1 cellular context compared by ENCODE assay signal in genomic region chr6:13201336-13201735, GRCh38.
TF ChIP-seq lines count a peak whose summit lies in the region.

No MANE protein-coding gene starts in this region.

TF ChIP-seq in IMR-90, 13 proteins besides CTCF, POLR2A, EP300 and RAD21 (continued from another document):
- no peak for TF ChIP-seq NFE2L2 (IDR thresholded peaks at IDR 0.05; ENCODE audit: low read depth, low read length)
- no peak for TF ChIP-seq RCOR1 (IDR thresholded peaks at IDR 0.05; ENCODE audit: insufficient replicate concordance, low read length)
- TF ChIP-seq RFX5 (IDR thresholded peaks at IDR 0.05; ENCODE audit: low read depth, low read length): no peak
- no peak for TF ChIP-seq CEBPB (IDR thresholded peaks at IDR 0.05; ENCODE audit: low read depth, low read length)
- no peak for TF ChIP-seq MXI1 (IDR thresholded peaks at IDR 0.05; ENCODE audit: borderline replicate concordance, low read depth, low read length)
- no peak for TF ChIP-seq MAFK (IDR thresholded peaks at IDR 0.05; ENCODE audit: low read depth, low read length)
- TF ChIP-seq SMC3 (IDR thresholded peaks at IDR 0.05; ENCODE audit: low read depth, low read length): no peak
- no peak for TF ChIP-seq USF2 (IDR thresholded peaks at IDR 0.05; ENCODE audit: low read depth, low read length)
- no peak for TF ChIP-seq BHLHE40 (IDR thresholded peaks at IDR 0.05; ENCODE audit: low read depth, low read length)
- no peak for TF ChIP-seq MAZ (IDR thresholded peaks at IDR 0.05; ENCODE audit: borderline replicate concordance, low read depth, low read length)
- no peak for TF ChIP-seq CHD1 (IDR thresholded peaks at IDR 0.05; ENCODE audit: low read depth, low read length)
TF ChIP-seq in IMR-90: peak in this region for 0.
